In the genomic region with DNA sequence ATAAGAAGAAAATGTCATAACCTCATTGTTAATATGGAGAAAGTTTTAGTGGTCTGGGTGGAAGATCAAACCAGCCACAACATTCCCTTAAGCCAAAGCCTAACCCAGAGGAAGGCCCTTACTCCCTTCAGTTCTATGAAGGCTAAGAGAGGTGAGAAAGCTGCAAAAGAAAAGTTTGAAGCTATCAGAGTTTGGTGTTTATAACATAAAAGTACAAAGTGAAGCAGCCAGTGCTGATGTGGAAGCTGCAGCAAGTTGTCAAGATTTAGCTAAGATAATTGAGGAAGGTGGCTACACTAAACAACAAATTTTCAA, we compare ENCODE assay signal across 7 cellular contexts.
"Had no signal": no experiment of that assay in that cellular context is flagged by ENCODE, and none has a peak within 500 bp of the region (broad histone marks: within the 10 kb centered on the region; RNA-seq: fewer than 3 reads in every experiment).

No MANE protein-coding gene starts in this region.

- ATAC-seq: GM23338 had no signal

- FAIRE-seq: H1, H54, HTR-8/SVneo had no signal

- DNase-seq: H9, HCEC 1CT, KBM-7 had no signal

- H2AFZ ChIP-seq: GM23338 had no signal

- H3K4me2 ChIP-seq: GM23338 had no signal

- H3K4me3 ChIP-seq: GM23338 had no signal
